Comparison of ENCODE assay signal across 8 cellular contexts in genomic region chr2:70901235-70902066, GRCh38. TPM values are rescaled to one million over a fixed set of nuclear protein-coding genes. Genes with fewer than 3 reads are reported as not detected.
DNase-seq lines count a peak whose midpoint lies in the region; ATAC-seq and TF ChIP-seq lines count a peak whose summit lies in the region.

No MANE protein-coding gene starts in this region.

- H3K27ac ChIP-seq in skin epidermis: peak overlapping the region in 9 of 21 experiments; percentile 3 to 68 (median 30)

- no peaks in the 10 kb centered on the region for H3K4me1 ChIP-seq in BE2C
- peaks cover 4% of the 10 kb centered on the region for H3K4me1 ChIP-seq in iPS-15b (ENCODE audit: control insufficient read depth, insufficient read depth, low read length)

- ATAC-seq in activated naive CD8-positive, alpha-beta T cell treated with anti-CD3 and anti-CD28 coated beads, Interleukin-2, amount 50 U/mL, for 24 hours: no peak
- ATAC-seq in HG02588 (IDR thresholded peaks at IDR 0.05; ENCODE audit: unreplicated experiment) (no peak), HG02759 (IDR thresholded peaks at IDR 0.05; ENCODE audit: unreplicated experiment) (no peak), GM21423 (IDR thresholded peaks at IDR 0.05; ENCODE audit: unreplicated experiment) (no peak)

- H3K36me3 ChIP-seq in BE2C (no peaks in the 10 kb centered on the region), iPS-15b (ENCODE audit: control insufficient read depth, insufficient read depth, low read length) (no peaks in the 10 kb centered on the region)

- TF ChIP-seq CTCF in BE2C (IDR thresholded peaks at IDR 0.05; ENCODE audit: low read depth, low read length): no peak

- H3K36me3 Mint-ChIP-seq in activated naive CD8-positive, alpha-beta T cell treated with anti-CD3 and anti-CD28 coated beads, Interleukin-2, amount 50 U/mL, for 24 hours (ENCODE audit: low read depth): no peaks in the 10 kb centered on the region

- peaks cover 95% of the 10 kb centered on the region for H3K27me3 Mint-ChIP-seq in activated naive CD8-positive, alpha-beta T cell treated with anti-CD3 and anti-CD28 coated beads, Interleukin-2, amount 50 U/mL, for 24 hours

- H3K4me3 ChIP-seq in BE2C (ENCODE audit: low read depth, low read length): peak overlapping the region; percentile 81
- H3K4me3 ChIP-seq in iPS-15b (ENCODE audit: low read depth, low read length): peak overlapping the region; percentile 52
- peak overlapping the region; percentile 33 to 52 (median 44) for H3K4me3 ChIP-seq in skin epidermis

- peaks cover 17% of the 10 kb centered on the region for H3K4me1 Mint-ChIP-seq in activated naive CD8-positive, alpha-beta T cell treated with anti-CD3 and anti-CD28 coated beads, Interleukin-2, amount 50 U/mL, for 24 hours

- no peak overlapping the region for H3K27ac Mint-ChIP-seq in activated naive CD8-positive, alpha-beta T cell treated with anti-CD3 and anti-CD28 coated beads, Interleukin-2, amount 50 U/mL, for 24 hours

- no peak overlapping the region for H3K9ac ChIP-seq in iPS-15b (ENCODE audit: low read depth, low read length)

- DNase-seq in BE2C (peak; percentile 35), HS-5 (ENCODE audit: low read depth) (peak; percentile 24)
- DNase-seq in activated naive CD8-positive, alpha-beta T cell treated with anti-CD3 and anti-CD28 coated beads, Interleukin-2, amount 50 U/mL, for 24 hours: no peak

- H3K9me3 Mint-ChIP-seq in activated naive CD8-positive, alpha-beta T cell treated with anti-CD3 and anti-CD28 coated beads, Interleukin-2, amount 50 U/mL, for 24 hours: no peaks in the 10 kb centered on the region

- H3K27me3 ChIP-seq in BE2C (no peaks in the 10 kb centered on the region), iPS-15b (ENCODE audit: control insufficient read depth, insufficient read depth, low read length) (peaks cover 98% of the 10 kb centered on the region)

- H3K9me3 ChIP-seq in BE2C (no peaks in the 10 kb centered on the region), iPS-15b (ENCODE audit: control insufficient read depth, insufficient read depth, low read length) (no peaks in the 10 kb centered on the region)

- peak overlapping the region; percentile 67 for H3K4me3 Mint-ChIP-seq in activated naive CD8-positive, alpha-beta T cell treated with anti-CD3 and anti-CD28 coated beads, Interleukin-2, amount 50 U/mL, for 24 hours

RNA-seq across cellular contexts. Expression of gene VAX2, which starts 1.1 kb away (rescaled TPM):
- polyA plus RNA-seq in BE2C (2012; ENCODE audit: insufficient read depth, insufficient read length, low read depth): 1.0 TPM

RNA-seq across cellular contexts. Expression of gene ATP6V1B1, which starts 34.2 kb away (rescaled TPM):
- not detected for polyA plus RNA-seq in BE2C (2012; ENCODE audit: insufficient read depth, insufficient read length, low read depth)
